In the genomic region with DNA sequence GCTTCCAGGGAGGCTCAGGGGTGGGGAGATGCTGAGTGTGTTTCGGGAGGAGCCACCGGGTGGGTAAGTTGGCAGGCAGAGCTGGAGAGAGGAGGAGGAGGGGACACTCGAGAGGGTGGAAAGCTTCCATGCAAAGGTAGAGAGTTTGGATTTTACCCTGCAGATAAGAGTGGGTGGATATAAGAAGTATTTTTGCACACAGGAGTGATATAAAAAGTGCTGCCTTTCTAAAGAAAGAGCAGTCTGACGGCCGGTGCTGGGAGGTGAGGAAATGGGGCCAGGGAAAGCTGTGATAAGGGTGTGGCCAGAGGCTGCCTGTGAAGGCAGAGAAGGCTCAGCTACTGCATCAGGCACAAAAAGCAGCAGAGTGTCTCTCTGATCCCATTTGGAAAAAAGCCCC, we compare ENCODE assay signal across 26 cellular contexts. TPM values are rescaled to one million over a fixed set of nuclear protein-coding genes. Genes with fewer than 3 reads are reported as not detected.
DNase-seq lines count a peak whose midpoint lies in the region; ATAC-seq and TF ChIP-seq lines count a peak whose summit lies in the region.
"Had no signal": no experiment of that assay in that cellular context is flagged by ENCODE, and none has a peak within 500 bp of the region (broad histone marks: within the 10 kb centered on the region; RNA-seq: fewer than 3 reads in every experiment).

No MANE protein-coding gene starts in this region.

- no peaks in the 10 kb centered on the region for H3K9me3 ChIP-seq in neural progenitor cell (ENCODE audit: low read depth)
- H3K9me3 ChIP-seq: BE2C had no signal

- H2AFZ ChIP-seq in GM23338 (no peak overlapping the region), neural progenitor cell (replicated peaks) (peak overlapping the region; percentile 34)
- H2AFZ ChIP-seq: GM23248 had no signal

- no peak overlapping the region for H3K27ac ChIP-seq in GM23338 (ENCODE audit: low read depth)
- H3K27ac ChIP-seq in neural progenitor cell = no peak overlapping the region
- H3K27ac ChIP-seq: GM23248 had no signal

- H3K9me3 Mint-ChIP-seq in GM23338 (no peaks in the 10 kb centered on the region), neural progenitor cell (no peaks in the 10 kb centered on the region)
- H3K9me3 Mint-ChIP-seq in activated naive CD4-positive, alpha-beta T cell treated with anti-CD3 and anti-CD28 coated beads, Interleukin-2, amount 50 U/mL, for 72 hours = peaks cover 3 to 4% of the 10 kb centered on the region in 2 donors
- H3K9me3 Mint-ChIP-seq: CD4-positive, alpha-beta T cell had no signal

- no peak for DNase-seq in GM23338 (ENCODE audit: low spot score)
- DNase-seq in NCI-H69 (lab: John Stamatoyannopoulos, UW) = peak; percentile 21
- peak in 38 of 42 donors; percentile 7 to 89 (median 56) for DNase-seq in head of caudate nucleus
- no peak for DNase-seq in neural progenitor cell (ENCODE audit: low spot score)
- no peak for DNase-seq in activated CD4-positive, CD25-positive, alpha-beta regulatory T cell treated with anti-CD3 and anti-CD28 coated beads, Interleukin-2, amount 50 U/mL, for 72 hours
- DNase-seq in activated naive CD4-positive, alpha-beta T cell treated with anti-CD3 and anti-CD28 coated beads, Interleukin-2, amount 50 U/mL, for 72 hours (ENCODE audit: low spot score in 2 of 2) = no peak
- DNase-seq: BE2C; CD4-positive, alpha-beta T cell; COR-L47; DMS79 treated with DMSO at 0.1 percent for 48 hours; KBM-7; NCI-H1092; NCI-H1436 treated with DMSO at 0.1 percent for 48 hours; NCI-H1930; NCI-H2171; NCI-H345; NCI-H524; NK-92 treated with Interleukin-12 subunit alpha and Interleukin-12 subunit beta, amount 100 ng/mL, for 24 hours; SIG-M5; T-cell had no signal

- intact Hi-C loops in head of caudate nucleus (cut with DNase I) = no loop called here

- H3K36me3 Mint-ChIP-seq in GM23338 (ENCODE audit: low read depth) (no peaks in the 10 kb centered on the region), neural progenitor cell (no peaks in the 10 kb centered on the region)
- no peaks in the 10 kb centered on the region for H3K36me3 Mint-ChIP-seq in activated naive CD4-positive, alpha-beta T cell treated with anti-CD3 and anti-CD28 coated beads, Interleukin-2, amount 50 U/mL, for 72 hours
- H3K36me3 Mint-ChIP-seq: T-cell had no signal

- ATAC-seq in GM23338 (peak; percentile 13; the same call in 2 of the 3 replicates), HG03354 (IDR thresholded peaks at IDR 0.05; ENCODE audit: poor library complexity, severe bottlenecking, unreplicated experiment) (no peak)
- ATAC-seq in activated naive CD4-positive, alpha-beta T cell treated with anti-CD3 and anti-CD28 coated beads, Interleukin-2, amount 50 U/mL, for 72 hours = no peak
- ATAC-seq: GM12878, HCT116, HepG2, SK-N-SH treated with all-trans-retinoic acid at 6 μM for 48 hours, T-cell had no signal

- H3F3A ChIP-seq in GM23338 (replicated peaks; ENCODE audit: low read depth) (no peaks in the 10 kb centered on the region), neural progenitor cell (ENCODE audit: low read depth) (no peaks in the 10 kb centered on the region)

- H3K4me1 Mint-ChIP-seq in GM23338 = peaks cover 24% of the 10 kb centered on the region
- H3K4me1 Mint-ChIP-seq in neural progenitor cell = peaks cover 27% of the 10 kb centered on the region

- H3K4me3 ChIP-seq in GM23338 = no peak overlapping the region
- H3K4me3 ChIP-seq in neural progenitor cell = no peak overlapping the region
- H3K4me3 ChIP-seq: GM12878, GM23248 had no signal

- H4K20me1 ChIP-seq in GM23338 (replicated peaks; ENCODE audit: insufficient read depth) (no peaks in the 10 kb centered on the region), neural progenitor cell (ENCODE audit: low read depth) (no peaks in the 10 kb centered on the region)

- H3K36me3 ChIP-seq in GM23338 (ENCODE audit: insufficient read depth) (no peaks in the 10 kb centered on the region), neural progenitor cell (no peaks in the 10 kb centered on the region)
- H3K36me3 ChIP-seq: BE2C had no signal

- H3K9me2 ChIP-seq in GM23338 (ENCODE audit: insufficient read depth) = no peaks in the 10 kb centered on the region

- no peak overlapping the region for H3K9ac ChIP-seq in neural progenitor cell
- H3K9ac ChIP-seq: GM23248 had no signal

- H3K79me2 ChIP-seq in GM23338 (replicated peaks; ENCODE audit: insufficient read depth) (no peaks in the 10 kb centered on the region), neural progenitor cell (ENCODE audit: low read depth) (no peaks in the 10 kb centered on the region)

- H3K27me3 Mint-ChIP-seq in GM23338 (ENCODE audit: insufficient read depth, low read depth, poor library complexity) (peaks cover 13% of the 10 kb centered on the region), neural progenitor cell (ENCODE audit: insufficient read depth, low read depth) (peaks cover 2% of the 10 kb centered on the region)

- H3K4me1 ChIP-seq in GM23338 (ENCODE audit: insufficient read depth) (no peaks in the 10 kb centered on the region), neural progenitor cell (peaks cover 10% of the 10 kb centered on the region)
- H3K4me1 ChIP-seq: BE2C had no signal

- H3K4me3 Mint-ChIP-seq in GM23338 = no peak overlapping the region
- H3K4me3 Mint-ChIP-seq in neural progenitor cell = no peak overlapping the region
- H3K4me3 Mint-ChIP-seq: CD4-positive, alpha-beta T cell; T-cell had no signal

- H3K4me2 ChIP-seq in GM23338 (no peak overlapping the region), neural progenitor cell (no peak overlapping the region)

- H3K27me3 ChIP-seq in GM23338 (ENCODE audit: insufficient read depth) = no peaks in the 10 kb centered on the region
- no peaks in the 10 kb centered on the region for H3K27me3 ChIP-seq in neural progenitor cell
- H3K27me3 ChIP-seq: BE2C had no signal

- H3K27ac Mint-ChIP-seq in GM23338 (no peak overlapping the region), neural progenitor cell (peak overlapping the region; percentile 7)
- no peak overlapping the region for H3K27ac Mint-ChIP-seq in activated naive CD4-positive, alpha-beta T cell treated with anti-CD3 and anti-CD28 coated beads, Interleukin-2, amount 50 U/mL, for 72 hours
- H3K27ac Mint-ChIP-seq: CD4-positive, alpha-beta T cell; T-cell had no signal

- TF ChIP-seq CTCF in GM23338 (conservative IDR thresholded peaks at IDR 0.05; ENCODE audit: low read depth in 2 of 2) = no peak
- no peak for TF ChIP-seq CTCF in neural progenitor cell (IDR thresholded peaks at IDR 0.05)

TF ChIP-seq in GM23338, 12 proteins besides CTCF, POLR2A, EP300 and RAD21 (continues in another document):
- TF ChIP-seq, protein P1, sequence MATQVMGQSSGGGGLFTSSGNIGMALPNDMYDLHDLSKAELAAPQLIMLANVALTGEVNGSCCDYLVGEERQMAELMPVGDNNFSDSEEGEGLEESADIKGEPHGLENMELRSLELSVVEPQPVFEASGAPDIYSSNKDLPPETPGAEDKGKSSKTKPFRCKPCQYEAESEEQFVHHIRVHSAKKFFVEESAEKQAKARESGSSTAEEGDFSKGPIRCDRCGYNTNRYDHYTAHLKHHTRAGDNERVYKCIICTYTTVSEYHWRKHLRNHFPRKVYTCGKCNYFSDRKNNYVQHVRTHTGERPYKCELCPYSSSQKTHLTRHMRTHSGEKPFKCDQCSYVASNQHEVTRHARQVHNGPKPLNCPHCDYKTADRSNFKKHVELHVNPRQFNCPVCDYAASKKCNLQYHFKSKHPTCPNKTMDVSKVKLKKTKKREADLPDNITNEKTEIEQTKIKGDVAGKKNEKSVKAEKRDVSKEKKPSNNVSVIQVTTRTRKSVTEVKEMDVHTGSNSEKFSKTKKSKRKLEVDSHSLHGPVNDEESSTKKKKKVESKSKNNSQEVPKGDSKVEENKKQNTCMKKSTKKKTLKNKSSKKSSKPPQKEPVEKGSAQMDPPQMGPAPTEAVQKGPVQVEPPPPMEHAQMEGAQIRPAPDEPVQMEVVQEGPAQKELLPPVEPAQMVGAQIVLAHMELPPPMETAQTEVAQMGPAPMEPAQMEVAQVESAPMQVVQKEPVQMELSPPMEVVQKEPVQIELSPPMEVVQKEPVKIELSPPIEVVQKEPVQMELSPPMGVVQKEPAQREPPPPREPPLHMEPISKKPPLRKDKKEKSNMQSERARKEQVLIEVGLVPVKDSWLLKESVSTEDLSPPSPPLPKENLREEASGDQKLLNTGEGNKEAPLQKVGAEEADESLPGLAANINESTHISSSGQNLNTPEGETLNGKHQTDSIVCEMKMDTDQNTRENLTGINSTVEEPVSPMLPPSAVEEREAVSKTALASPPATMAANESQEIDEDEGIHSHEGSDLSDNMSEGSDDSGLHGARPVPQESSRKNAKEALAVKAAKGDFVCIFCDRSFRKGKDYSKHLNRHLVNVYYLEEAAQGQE (IDR thresholded peaks at IDR 0.05; ENCODE audit: unreplicated experiment) = no peak
- TF ChIP-seq CREB1 (CRISPR knock-in tag; IDR thresholded peaks at IDR 0.05; ENCODE audit: low read depth) (no peak), STAT1 (IDR thresholded peaks at IDR 0.05; ENCODE audit: unreplicated experiment) (no peak)
- TF ChIP-seq, protein P2, sequence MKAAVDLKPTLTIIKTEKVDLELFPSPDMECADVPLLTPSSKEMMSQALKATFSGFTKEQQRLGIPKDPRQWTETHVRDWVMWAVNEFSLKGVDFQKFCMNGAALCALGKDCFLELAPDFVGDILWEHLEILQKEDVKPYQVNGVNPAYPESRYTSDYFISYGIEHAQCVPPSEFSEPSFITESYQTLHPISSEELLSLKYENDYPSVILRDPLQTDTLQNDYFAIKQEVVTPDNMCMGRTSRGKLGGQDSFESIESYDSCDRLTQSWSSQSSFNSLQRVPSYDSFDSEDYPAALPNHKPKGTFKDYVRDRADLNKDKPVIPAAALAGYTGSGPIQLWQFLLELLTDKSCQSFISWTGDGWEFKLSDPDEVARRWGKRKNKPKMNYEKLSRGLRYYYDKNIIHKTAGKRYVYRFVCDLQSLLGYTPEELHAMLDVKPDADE (IDR thresholded peaks at IDR 0.05) = no peak

RNA-seq across cellular contexts. Expression of a gene that starts 28.7 kb away (rescaled TPM):
- 143 and 146 TPM in 2 replicates for total RNA-seq in GM23338 (2014; rRNA removed; shearing (Covaris generic))
- polyA plus RNA-seq in GM23338 (2016; fragmentation: Nextera tagmentation; extraction: Ambion mirVana) = 52.7 and 53.6 TPM in 2 replicates
- total RNA-seq in neural progenitor cell (ENCODE audit: low replicate concordance) = 91.4 and 140 TPM in 2 replicates
- total RNA-seq in activated naive CD4-positive, alpha-beta T cell treated with anti-CD3 and anti-CD28 coated beads, Interleukin-2, amount 50 U/mL, for 72 hours = not detected
- total RNA-seq: CD4-positive, alpha-beta T cell; GM23248; HepG2 had no signal
- polyA plus RNA-seq: HepG2 had no signal

Comparison
In these comparisons a context has a peak if more than half of its experiments do, and no peak if none do; other contexts are left out.
1. DNase-seq: peak in NCI-H69 (single experiment) and head of caudate nucleus (38 of 42); none in GM23338 (single experiment), neural progenitor cell (single experiment), activated CD4-positive, CD25-positive, alpha-beta regulatory T cell treated with anti-CD3 and anti-CD28 coated beads, Interleukin-2, amount 50 U/mL, for 72 hours (single experiment) and activated naive CD4-positive, alpha-beta T cell treated with anti-CD3 and anti-CD28 coated beads, Interleukin-2, amount 50 U/mL, for 72 hours (0 of 2).
2. RNA of a gene that starts 28.7 kb away (total RNA-seq): 143 to 146 TPM in GM23338 and 91.4 to 140 TPM in neural progenitor cell; not detected in activated naive CD4-positive, alpha-beta T cell treated with anti-CD3 and anti-CD28 coated beads, Interleukin-2, amount 50 U/mL, for 72 hours; every median in the first group is over 10 times any median in the second.